Comparison of ENCODE assay signal across 1 cellular context in the genomic region with DNA sequence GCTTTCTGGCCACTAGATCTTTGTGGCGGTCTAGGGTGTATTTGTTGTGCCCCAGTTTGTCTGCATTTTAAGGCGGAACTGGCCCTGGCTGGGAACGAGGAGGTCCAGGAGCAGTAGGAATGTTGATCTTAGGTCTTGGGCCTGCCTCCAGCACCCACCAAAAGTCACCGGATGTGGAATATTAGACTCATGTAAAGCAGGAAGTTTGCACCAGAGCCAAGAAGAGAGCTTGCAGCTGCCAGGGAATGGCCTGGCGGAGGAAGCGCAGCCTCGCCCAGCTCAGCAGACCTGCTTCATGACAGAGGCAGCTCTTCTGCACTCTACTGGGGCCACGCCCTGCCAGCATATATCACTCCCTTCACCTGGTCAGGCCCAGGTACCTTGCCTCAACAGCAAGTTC.
TF ChIP-seq lines count a peak whose summit lies in the region.

No MANE protein-coding gene starts in this region.

TF ChIP-seq in K562, 482 proteins besides CTCF, POLR2A, EP300 and RAD21:
- no peak for TF ChIP-seq FOXM1 (IDR thresholded peaks at IDR 0.05; ENCODE audit: low read depth)
- no peak for TF ChIP-seq FOXM1 (CRISPR knock-in tag; IDR thresholded peaks at IDR 0.05; ENCODE audit: low read depth)
- TF ChIP-seq ZBTB33 (CRISPR knock-in tag; IDR thresholded peaks at IDR 0.05) = peak; percentile 75; the same call in 1 of the 2 replicates
- 0 out of 2 replicates have a peak, but pooled peaks have one; percentile 65 for TF ChIP-seq ZNF583 (CRISPR knock-in tag; IDR thresholded peaks at IDR 0.05)
- TF ChIP-seq, protein P1, sequence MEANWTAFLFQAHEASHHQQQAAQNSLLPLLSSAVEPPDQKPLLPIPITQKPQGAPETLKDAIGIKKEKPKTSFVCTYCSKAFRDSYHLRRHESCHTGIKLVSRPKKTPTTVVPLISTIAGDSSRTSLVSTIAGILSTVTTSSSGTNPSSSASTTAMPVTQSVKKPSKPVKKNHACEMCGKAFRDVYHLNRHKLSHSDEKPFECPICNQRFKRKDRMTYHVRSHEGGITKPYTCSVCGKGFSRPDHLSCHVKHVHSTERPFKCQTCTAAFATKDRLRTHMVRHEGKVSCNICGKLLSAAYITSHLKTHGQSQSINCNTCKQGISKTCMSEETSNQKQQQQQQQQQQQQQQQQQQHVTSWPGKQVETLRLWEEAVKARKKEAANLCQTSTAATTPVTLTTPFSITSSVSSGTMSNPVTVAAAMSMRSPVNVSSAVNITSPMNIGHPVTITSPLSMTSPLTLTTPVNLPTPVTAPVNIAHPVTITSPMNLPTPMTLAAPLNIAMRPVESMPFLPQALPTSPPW (CRISPR knock-in tag; IDR thresholded peaks at IDR 0.05) = 0 out of 2 replicates have a peak, but pooled peaks have one; percentile 8
TF ChIP-seq in K562: peak in this region for 3.
